19 cellular contexts compared by ENCODE assay signal in genomic region chr6:10300071-10300470, GRCh38.
DNase-seq lines count a peak whose midpoint lies in the region; ATAC-seq, FAIRE-seq and TF ChIP-seq lines count a peak whose summit lies in the region.
"Had no signal": no experiment of that assay in that cellular context is flagged by ENCODE, and none has a peak within 500 bp of the region (broad histone marks: within the 10 kb centered on the region; RNA-seq: fewer than 3 reads in every experiment).

No MANE protein-coding gene starts in this region.

- no peaks in the 10 kb centered on the region for H3K36me3 Mint-ChIP-seq in activated T-cell treated with anti-CD3 and anti-CD28 coated beads, Interleukin-2, amount 50 U/mL, for 72 hours (ENCODE audit: insufficient read depth in 2 of 2)
- H3K36me3 Mint-ChIP-seq: CD4-positive, alpha-beta memory T cell had no signal

- ATAC-seq in activated T-cell treated with anti-CD3 and anti-CD28 coated beads, Interleukin-2, amount 50 U/mL, for 72 hours (replicated peaks in 1 of 2) = no peak

- no peaks in the 10 kb centered on the region for H3K27me3 Mint-ChIP-seq in activated T-cell treated with anti-CD3 and anti-CD28 coated beads, Interleukin-2, amount 50 U/mL, for 72 hours (ENCODE audit: low read depth)
- H3K27me3 Mint-ChIP-seq: CD4-positive, alpha-beta memory T cell had no signal

- H3K4me3 Mint-ChIP-seq in activated T-cell treated with anti-CD3 and anti-CD28 coated beads, Interleukin-2, amount 50 U/mL, for 72 hours = no peak overlapping the region
- H3K4me3 Mint-ChIP-seq: activated naive CD4-positive, alpha-beta T cell treated with anti-CD3 and anti-CD28 coated beads for 36 hours; CD4-positive, alpha-beta memory T cell; nephron progenitor cell had no signal

- no peak overlapping the region for H3K27ac ChIP-seq in coronary artery
- H3K27ac ChIP-seq: upper lobe of left lung had no signal

- DNase-seq in EH (ENCODE audit: low read depth) = peak; percentile 26
- DNase-seq in H54 (ENCODE audit: insufficient read length, low spot score) = no peak
- DNase-seq in RPMI7951 (ENCODE audit: low read depth) = peak; percentile 35
- peak; percentile 36 for DNase-seq in iris pigment epithelial cell (ENCODE audit: low read depth)
- DNase-seq in NCI-H1694 treated with DMSO at 0.1 percent for 48 hours (lab: John Stamatoyannopoulos, UW) = no peak
- no peak for DNase-seq in coronary artery (ENCODE audit: low spot score)
- no peak for DNase-seq in NCI-H1930 (lab: John Stamatoyannopoulos, UW)
- DNase-seq in activated T-cell treated with anti-CD3 and anti-CD28 coated beads, Interleukin-2, amount 50 U/mL, for 72 hours = no peak
- DNase-seq: activated CD4-positive, alpha-beta T cell treated with anti-CD3 and anti-CD28 coated beads for 48 hours; activated CD8-positive, alpha-beta memory T cell treated with anti-CD3 and anti-CD28 coated beads, Interleukin-2, amount 50 U/mL, for 48 hours; activated naive CD4-positive, alpha-beta T cell treated with anti-CD3 and anti-CD28 coated beads for 36 hours; CD4-positive, alpha-beta memory T cell; KBM-7; NCI-H1417 treated with DMSO at 0.1 percent for 48 hours; NCI-H2227 treated with DMSO at 0.1 percent for 48 hours; nephron progenitor cell; SK-N-SH; stimulated activated naive CD4-positive, alpha-beta T cell; upper lobe of left lung had no signal

- peak; percentile 50 for FAIRE-seq in H54 (lab: Jason Lieb, UNC)

- H3K4me3 ChIP-seq in coronary artery = no peak overlapping the region
- H3K4me3 ChIP-seq: upper lobe of left lung had no signal

- TF ChIP-seq CTCF in coronary artery (IDR thresholded peaks at IDR 0.05) = no peak

- peaks cover 0 to 4% of the 10 kb centered on the region in 2 donors for H3K9me3 Mint-ChIP-seq in activated T-cell treated with anti-CD3 and anti-CD28 coated beads, Interleukin-2, amount 50 U/mL, for 72 hours
- H3K9me3 Mint-ChIP-seq: nephron progenitor cell had no signal

- H3K4me1 Mint-ChIP-seq in activated T-cell treated with anti-CD3 and anti-CD28 coated beads, Interleukin-2, amount 50 U/mL, for 72 hours (ENCODE audit: low read depth) = no peaks in the 10 kb centered on the region
- H3K4me1 Mint-ChIP-seq: CD4-positive, alpha-beta memory T cell; nephron progenitor cell had no signal

- TF ChIP-seq POLR2A in H54 (IDR thresholded peaks at IDR 0.05; ENCODE audit: low read depth, low read length) = no peak

- H3K27ac Mint-ChIP-seq in activated T-cell treated with anti-CD3 and anti-CD28 coated beads, Interleukin-2, amount 50 U/mL, for 72 hours = no peak overlapping the region
- H3K27ac Mint-ChIP-seq: activated naive CD4-positive, alpha-beta T cell treated with anti-CD3 and anti-CD28 coated beads for 36 hours; CD4-positive, alpha-beta memory T cell; nephron progenitor cell had no signal

Comparison
In these comparisons a context has a peak if more than half of its experiments do, and no peak if none do; other contexts are left out.
1. DNase-seq: peak in EH (single experiment), RPMI7951 (single experiment) and iris pigment epithelial cell (single experiment); none in H54 (single experiment), NCI-H1694 treated with DMSO at 0.1 percent for 48 hours (single experiment), coronary artery (single experiment), NCI-H1930 (0 of 2) and activated T-cell treated with anti-CD3 and anti-CD28 coated beads, Interleukin-2, amount 50 U/mL, for 72 hours (0 of 2).